20 cellular contexts compared by ENCODE assay signal in genomic region chr12:2177751-2178150, GRCh38.
"Had no signal": no experiment of that assay in that cellular context is flagged by ENCODE, and none has a peak within 500 bp of the region (broad histone marks: within the 10 kb centered on the region; RNA-seq: fewer than 3 reads in every experiment).

No MANE protein-coding gene starts in this region.

- H3K27me3 ChIP-seq: foreskin keratinocyte, right lobe of liver, suprapubic skin, thyroid gland, vagina had no signal

- H3K9me3 Mint-ChIP-seq: endodermal cell; naive thymus-derived CD4-positive, alpha-beta T cell; nephron progenitor cell had no signal

- ATAC-seq: foreskin keratinocyte; left colon; naive thymus-derived CD4-positive, alpha-beta T cell; right lobe of liver; upper lobe of right lung had no signal

- DNase-seq: effector CD4-positive, alpha-beta T cell; endodermal cell; erythroblast; foreskin keratinocyte; hippocampal formation; left colon; mesendoderm; naive thymus-derived CD4-positive, alpha-beta T cell; nephron progenitor cell; retina; right lobe of liver; stimulated activated naive CD4-positive, alpha-beta T cell treated with Interleukin-2 at 50 U/mL for 16 hours; thyroid gland; upper lobe of right lung had no signal

- H3K36me3 Mint-ChIP-seq: naive thymus-derived CD4-positive, alpha-beta T cell had no signal

- H3K27ac ChIP-seq: foreskin keratinocyte, parathyroid adenoma, prostate gland, right lobe of liver, skin epidermis, suprapubic skin, thyroid gland, upper lobe of right lung, vagina had no signal

- H3K9ac ChIP-seq: parathyroid adenoma had no signal

- H3K79me2 ChIP-seq: parathyroid adenoma had no signal

- H3K9me3 ChIP-seq: prostate gland, right lobe of liver, suprapubic skin, thyroid gland, upper lobe of right lung, vagina had no signal

- H3K4me3 ChIP-seq: coronary artery, prostate gland, right lobe of liver, skin epidermis, suprapubic skin, thyroid gland, upper lobe of right lung, vagina had no signal

- H2AFZ ChIP-seq: parathyroid adenoma had no signal

- H3K27ac Mint-ChIP-seq: endodermal cell; naive thymus-derived CD4-positive, alpha-beta T cell; nephron progenitor cell had no signal

- H3K4me3 Mint-ChIP-seq: endodermal cell; naive thymus-derived CD4-positive, alpha-beta T cell; nephron progenitor cell had no signal

- H3K4me1 ChIP-seq: foreskin keratinocyte, parathyroid adenoma, prostate gland, right lobe of liver had no signal

- H3K36me3 ChIP-seq: prostate gland, right lobe of liver, suprapubic skin, thyroid gland, upper lobe of right lung, vagina had no signal
